In the genomic region with DNA sequence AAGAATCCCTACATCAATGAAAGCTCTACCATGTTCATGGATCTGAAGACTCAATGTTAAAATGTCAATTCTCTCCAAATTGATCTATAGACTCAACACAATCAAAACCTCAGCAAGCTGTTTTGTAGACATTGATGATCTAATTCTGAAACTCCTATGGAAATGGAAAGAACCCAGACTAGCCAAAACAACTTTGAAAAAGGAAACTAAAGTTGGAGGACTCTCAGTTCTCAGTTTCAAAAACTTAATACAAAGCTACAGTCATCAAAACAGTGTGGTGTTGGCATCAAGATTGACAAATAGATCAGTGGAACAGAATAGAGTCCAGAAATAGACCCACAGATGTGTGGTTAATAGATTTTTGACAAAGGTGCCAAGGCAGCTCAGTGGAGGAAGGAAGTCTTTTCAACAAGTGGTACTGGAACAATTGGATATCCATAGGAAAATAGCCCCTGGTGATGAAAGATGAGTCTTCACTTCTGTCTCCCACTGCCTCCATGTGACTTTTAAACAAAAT, we compare ENCODE assay signal across 22 cellular contexts. TPM values are rescaled to one million over a fixed set of nuclear protein-coding genes. Genes with fewer than 3 reads are reported as not detected.
A peak's percentile ranks its signal among the peaks of the same experiment; 100 is the strongest.
DNase-seq lines count a peak whose midpoint lies in the region; ATAC-seq, FAIRE-seq and TF ChIP-seq lines count a peak whose summit lies in the region.
"Had no signal": no experiment of that assay in that cellular context is flagged by ENCODE, and none has a peak within 500 bp of the region (broad histone marks: within the 10 kb centered on the region; RNA-seq: fewer than 3 reads in every experiment).

No MANE protein-coding gene starts in this region.

- no peaks in the 10 kb centered on the region for H3K9me3 ChIP-seq in T-helper 17 cell (ENCODE audit: control insufficient read depth, low read length, poor library complexity, severe bottlenecking)
- no peaks in the 10 kb centered on the region for H3K9me3 ChIP-seq in K562 (replicated peaks; ENCODE audit: control insufficient read depth, insufficient read depth, low read depth, low read length)
- H3K9me3 ChIP-seq: ascending aorta, esophagus squamous epithelium, thyroid gland had no signal

- H3K9ac ChIP-seq in K562 (ENCODE audit: insufficient read depth in 1 of 2, low read depth in 2 of 2, low read length in 2 of 2): no peak overlapping the region
- H3K9ac ChIP-seq: GM23248 had no signal

- ATAC-seq in T-helper 17 cell (no peak), K562 (no peak), GM21737 (IDR thresholded peaks at IDR 0.05; ENCODE audit: unreplicated experiment) (no peak), HG03342 (IDR thresholded peaks at IDR 0.05; ENCODE audit: unreplicated experiment) (no peak)
- ATAC-seq: left colon, PC-3 had no signal

- in situ Hi-C loops in K562 (cut with MboI): no loop called here

- no TSS peak for BruUV-seq in K562 (replicated peaks; lab: Mats Ljungman, UMichigan)

- no peak for DNase-seq in activated naive CD4-positive, alpha-beta T cell treated with anti-CD3 and anti-CD28 coated beads, Interleukin-2, amount 10 ng/mL, durations not matched to agents 7 days and 5 days
- DNase-seq in activated naive CD4-positive, alpha-beta T cell treated with anti-CD3 and anti-CD28 coated beads, Interleukin-2, amount 50 U/mL, for 16 hours: no peak
- DNase-seq in T-helper 17 cell (no peak), K562 (ENCODE audit: extremely low read depth in 1 of 4, low spot score in 3 of 4) (no peak), CD1c-positive myeloid dendritic cell (ENCODE audit: extremely low spot score) (no peak), D341Med (ENCODE audit: low spot score) (no peak)
- DNase-seq: Caco-2; cerebellar nuclear complex; effector memory CD4-positive, alpha-beta T cell; esophagus squamous epithelium; GM23248; KBM-7; left colon; NCI-H1694 treated with DMSO at 0.1 percent for 48 hours; NCI-H748 treated with DMSO at 0.1 percent for 48 hours; PC-3; thyroid gland had no signal

- CTCF ChIA-PET in activated naive CD4-positive, alpha-beta T cell treated with anti-CD3 and anti-CD28 coated beads, Interleukin-2, amount 10 ng/mL, durations not matched to agents 7 days and 5 days (lab: Charles Lee): interaction anchor here (0.7 to 0.8 kb wide), 3 partner anchors 23 to 215 kb away, joined by 3 to 4 read pairs (median 3); no protein-coding TSS in a partner anchor
- CTCF ChIA-PET in K562 (lab: Yijun Ruan, JAX; ENCODE audit: low intra/inter-chr PET ratio): no interaction called here

- peaks cover 20% of the 10 kb centered on the region for H3K9me3 Mint-ChIP-seq in activated naive CD4-positive, alpha-beta T cell treated with anti-CD3 and anti-CD28 coated beads, Interleukin-2, amount 10 ng/mL, durations not matched to agents 7 days and 5 days

- H3K27ac Mint-ChIP-seq in activated naive CD4-positive, alpha-beta T cell treated with anti-CD3 and anti-CD28 coated beads, Interleukin-2, amount 10 ng/mL, durations not matched to agents 7 days and 5 days: peak overlapping the region; percentile 83
- peak overlapping the region; percentile 48 for H3K27ac Mint-ChIP-seq in T-helper 17 cell
- H3K27ac Mint-ChIP-seq: mesothelial cell of epicardium had no signal

- no peak overlapping the region for H3K4me3 Mint-ChIP-seq in activated naive CD4-positive, alpha-beta T cell treated with anti-CD3 and anti-CD28 coated beads, Interleukin-2, amount 10 ng/mL, durations not matched to agents 7 days and 5 days
- no peak overlapping the region for H3K4me3 Mint-ChIP-seq in T-helper 17 cell
- H3K4me3 Mint-ChIP-seq: mesothelial cell of epicardium had no signal

- H3K4me1 ChIP-seq in K562 (replicated peaks in 1 of 2; ENCODE audit: control insufficient read depth in 2 of 2, insufficient read depth in 2 of 2, low read length in 2 of 2): peaks cover 5 to 10% of the 10 kb centered on the region in 2 experiments; a peak in 2 of 5 replicates

- no peaks in the 10 kb centered on the region for H3K27me3 ChIP-seq in K562 (ENCODE audit: control insufficient read depth in 2 of 2, insufficient read depth in 2 of 2, low read length in 2 of 2)
- H3K27me3 ChIP-seq: ascending aorta, esophagus squamous epithelium, thyroid gland had no signal

- no peaks in the 10 kb centered on the region for H3K9me1 ChIP-seq in K562 (ENCODE audit: control insufficient read depth, insufficient read depth, low read length)

- POLR2A ChIA-PET in K562 (lab: Yijun Ruan, JAX): interaction anchor here (1.2 kb wide), 2 partner anchors 7 to 9 kb away, joined by 3 read pairs; no protein-coding TSS in a partner anchor

- peaks cover 11% of the 10 kb centered on the region; the same call in 2 of the 3 replicates for H3K36me3 ChIP-seq in K562 (ENCODE audit: control insufficient read depth, insufficient read depth, low read length)

- H3K27me3 Mint-ChIP-seq in activated naive CD4-positive, alpha-beta T cell treated with anti-CD3 and anti-CD28 coated beads, Interleukin-2, amount 10 ng/mL, durations not matched to agents 7 days and 5 days: no peaks in the 10 kb centered on the region
- no peaks in the 10 kb centered on the region for H3K27me3 Mint-ChIP-seq in T-helper 17 cell

- peaks cover 68% of the 10 kb centered on the region for H3K36me3 Mint-ChIP-seq in activated naive CD4-positive, alpha-beta T cell treated with anti-CD3 and anti-CD28 coated beads, Interleukin-2, amount 10 ng/mL, durations not matched to agents 7 days and 5 days
- peaks cover 19% of the 10 kb centered on the region for H3K36me3 Mint-ChIP-seq in T-helper 17 cell (ENCODE audit: low read depth)

- no peaks in the 10 kb centered on the region for H3K79me2 ChIP-seq in K562 (ENCODE audit: control insufficient read depth, insufficient read depth, low read length)

- FAIRE-seq in K562 (lab: Jason Lieb, UNC): no peak
- FAIRE-seq: GM18507 had no signal

- H3K4me3 ChIP-seq in K562: no peak overlapping the region
- H3K4me3 ChIP-seq: ascending aorta, esophagus squamous epithelium, GM23248, thyroid gland had no signal

- H3K4me1 Mint-ChIP-seq in activated naive CD4-positive, alpha-beta T cell treated with anti-CD3 and anti-CD28 coated beads, Interleukin-2, amount 10 ng/mL, durations not matched to agents 7 days and 5 days: peaks cover 84% of the 10 kb centered on the region
- peaks cover 51% of the 10 kb centered on the region for H3K4me1 Mint-ChIP-seq in T-helper 17 cell

- no peak overlapping the region for H3K4me2 ChIP-seq in K562 (ENCODE audit: insufficient read depth, low read length)

- TF ChIP-seq CTCF in K562 (IDR thresholded peaks at IDR 0.05 in 2 of 3, conservative IDR thresholded peaks at IDR 0.05 in 1 of 3; ENCODE audit: insufficient read depth in 2 of 3, low read depth in 1 of 3, low read length in 3 of 3): no peak

- no peak for TF ChIP-seq EP300 in K562 (IDR thresholded peaks at IDR 0.05; ENCODE audit: low read length)

- intact Hi-C loops in K562 (cut with micrococcal nuclease): no loop called here

- H3K27ac ChIP-seq in K562 (ENCODE audit: extremely low read depth, low read depth, low read length): no peak overlapping the region
- H3K27ac ChIP-seq: ascending aorta, esophagus squamous epithelium, GM23248, thyroid gland had no signal

- no peak overlapping the region for H2AFZ ChIP-seq in K562 (ENCODE audit: low read depth, low read length)
- H2AFZ ChIP-seq: GM23248 had no signal

- TF ChIP-seq POLR2A in K562 (conservative IDR thresholded peaks at IDR 0.05): no peak

- no peaks in the 10 kb centered on the region for H4K20me1 ChIP-seq in K562 (replicated peaks; ENCODE audit: control insufficient read depth, insufficient read depth, low read length)

- no peak for TF ChIP-seq RAD21 in K562 (CRISPR knock-in tag; conservative IDR thresholded peaks at IDR 0.05 in 1 of 2, IDR thresholded peaks at IDR 0.05 in 1 of 2)

TF ChIP-seq in K562, 482 proteins besides CTCF, POLR2A, EP300 and RAD21:
- TF ChIP-seq RBM25 (IDR thresholded peaks at IDR 0.05; ENCODE audit: low read depth, low read length, severe bottlenecking): peak; percentile 65
- no peak for TF ChIP-seq LEF1 (IDR thresholded peaks at IDR 0.05)
- TF ChIP-seq ZNF77 (CRISPR knock-in tag; IDR thresholded peaks at IDR 0.05): no peak

RNA-seq across cellular contexts. Expression of gene LBH, which starts 30.4 kb away (rescaled TPM):
- total RNA-seq in T-helper 17 cell (100 to 1,000 TPM; 118 to 127 TPM), K562 (2014; rRNA removed) (7.4 and 23.5 TPM in 2 replicates), K562 (2014; rRNA removed; fragmentation: Illumina TruSeq; extraction: Trizol) (5.7 and 6.0 TPM in 2 replicates), K562 (2015; rRNA removed; fragmentation: Illumina TruSeq; extraction: Trizol) (4.6 and 7.3 TPM in 2 replicates), K562 (2021) (9.5 and 12.1 TPM in 2 replicates)
- total RNA-seq in K562 (2011; cell fraction: chromatin; rRNA removed; ENCODE audit: low replicate concordance): 4.1 and 9.5 TPM in 2 replicates
- 14.5 and 15.2 TPM in 2 replicates for total RNA-seq in K562 (2011; cell fraction: nucleolus; rRNA removed)
- 8.9 and 11.3 TPM in 2 replicates for total RNA-seq in K562 (2011; cell fraction: nucleoplasm; rRNA removed)
- polyA plus RNA-seq in K562 (2011; rRNA removed) (8.2 and 9.5 TPM in 2 replicates), K562 (2014; fragmentation: Illumina TruSeq; extraction: Trizol) (8.1 TPM in 2 replicates), K562 (2014; fragmentation: Nextera tagmentation; extraction: Ambion mirVana) (1 to 10 TPM; 3.1 to 5.9 TPM), K562 (2014; rRNA removed) (9.4 and 13.4 TPM in 2 replicates)
- polyA plus RNA-seq in K562 (2011; cell fraction: cytosol; rRNA removed): 13.7 and 24.2 TPM in 2 replicates
- polyA plus RNA-seq in K562 (2011; cell fraction: nucleus; rRNA removed): 4.1 and 4.6 TPM in 2 replicates
- 6.0 and 6.2 TPM in 2 replicates for polyA plus RNA-seq in K562 (2012)
- 10.9 and 13.0 TPM in 2 replicates for polyA minus RNA-seq in K562 (2011; rRNA and poly(A)+ RNA removed)
- 5.6 and 12.1 TPM in 2 replicates for polyA minus RNA-seq in K562 (2011; cell fraction: cytosol; rRNA and poly(A)+ RNA removed)
- 7.7 and 15.4 TPM in 2 replicates for polyA minus RNA-seq in K562 (2011; cell fraction: nucleus; rRNA and poly(A)+ RNA removed)

Comparison
In these comparisons a context has a peak if more than half of its experiments do, and no peak if none do; other contexts are left out.
1. RNA of gene LBH, which starts 30.4 kb away (total RNA-seq): 118 to 127 TPM in T-helper 17 cell; 4.1 to 23.5 TPM in K562; every median in the first group is over 4 times any median in the second.